Comparison of ENCODE assay signal across 9 cellular contexts in the genomic region with DNA sequence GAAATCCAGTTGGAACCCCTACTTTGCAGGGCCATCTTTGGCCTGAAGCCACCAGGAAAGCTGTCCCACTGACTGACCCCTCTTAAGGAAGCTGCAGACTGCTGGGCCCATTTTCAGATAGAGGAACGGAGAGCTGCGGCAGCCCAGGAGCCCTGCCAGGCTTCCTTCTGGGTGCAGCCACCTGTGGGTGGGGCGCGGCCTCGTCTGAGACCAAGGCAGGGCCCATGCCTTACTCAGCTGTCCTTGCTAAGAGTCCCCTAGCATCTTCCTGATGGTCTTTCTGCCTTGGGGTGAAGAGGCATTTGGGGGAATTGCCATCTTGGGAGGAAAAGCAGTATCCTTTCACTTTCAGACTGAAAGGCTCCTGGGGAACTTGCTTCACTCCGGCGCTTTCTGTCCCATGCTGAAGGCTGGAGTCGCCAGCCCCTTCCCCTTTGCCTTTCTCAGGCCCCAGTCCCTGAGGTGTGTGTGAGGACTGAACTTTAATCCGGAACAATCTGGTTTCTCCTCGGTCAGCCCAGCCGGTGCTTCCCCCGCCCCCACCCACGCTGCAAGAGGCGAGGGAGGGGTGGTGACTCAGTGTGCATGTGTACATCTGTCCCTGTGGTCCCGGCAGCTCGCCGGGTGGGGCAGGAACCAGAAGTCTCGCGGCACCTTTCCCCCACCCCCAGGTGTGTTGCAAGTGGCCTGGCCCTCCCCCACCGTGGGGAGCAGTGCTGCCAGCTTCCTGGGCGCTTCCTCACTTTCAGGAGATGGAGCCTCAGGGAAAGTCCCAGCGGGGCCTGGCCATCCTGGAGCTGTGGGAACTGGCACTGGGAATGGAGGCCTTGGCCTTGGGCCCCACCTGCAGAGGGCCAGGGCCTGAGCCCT. TPM values are rescaled to one million over a fixed set of nuclear protein-coding genes. Genes with fewer than 3 reads are reported as not detected.
DNase-seq lines count a peak whose midpoint lies in the region; ATAC-seq and TF ChIP-seq lines count a peak whose summit lies in the region.
"Had no signal": no experiment of that assay in that cellular context is flagged by ENCODE, and none has a peak within 500 bp of the region (broad histone marks: within the 10 kb centered on the region; RNA-seq: fewer than 3 reads in every experiment).

No MANE protein-coding gene starts in this region.

- CTCF ChIA-PET in HCT116 (lab: Charles Lee), result interaction anchor here (0.7 to 7.2 kb wide), 4 partner anchors 8 to 124 kb away, joined by 3 to 59 read pairs (median 4); a partner anchor contains a TSS

- DNase-seq in DMS53 (lab: John Stamatoyannopoulos, UW), result peak; percentile 96
- peak; percentile 67 for DNase-seq in HCT116 (ENCODE audit: low read depth, low spot score)
- DNase-seq in NK-92 treated with Interleukin-12 subunit alpha and Interleukin-12 subunit beta, amount 100 ng/mL, for 24 hours (lab: John Stamatoyannopoulos, UW), result peak; percentile 97
- DNase-seq in activated CD8-positive, alpha-beta memory T cell treated with anti-CD3 and anti-CD28 coated beads, Interleukin-2, amount 50 U/mL, for 48 hours, result peak; percentile 91
- DNase-seq in occipital lobe (lab: John Stamatoyannopoulos, UW), result peak; percentile 57
- peak; percentile 85 for DNase-seq in thoracic aorta (ENCODE audit: low spot score)
- DNase-seq in ecto neural progenitor cell (ENCODE audit: low spot score), result no peak

- TSS peak; percentile 83 for BruUV-seq in HCT116 (replicated peaks; lab: Mats Ljungman, UMichigan)

- H3K27ac ChIP-seq in HCT116 (ENCODE audit: low read depth, low read length) (peak overlapping the region; percentile 91), thoracic aorta (peak overlapping the region; percentile 98)
- H3K27ac ChIP-seq: cardiac muscle cell had no signal

- POLR2A ChIA-PET in HCT116 (lab: Charles Lee), result interaction anchor here (0.6 to 1.0 kb wide), 4 partner anchors 8 to 928 kb away, joined by 3 to 6 read pairs (median 3); no protein-coding TSS in a partner anchor

- H3K9me2 ChIP-seq in HCT116 (ENCODE audit: insufficient read depth), result no peaks in the 10 kb centered on the region

- RAD21 ChIA-PET in HCT116 (lab: Charles Lee; ENCODE audit: low non-redundant PET in 1 of 2, low total read pairs in 2 of 2, uncharacterized antibody in 2 of 2, unreplicated experiment in 2 of 2), result interaction anchor here in 1 of 2 experiments (0.6 kb wide), 1 partner anchor 108 kb away, joined by 3 read pairs; no protein-coding TSS in a partner anchor

- H3K4me1 ChIP-seq in HCT116 (ENCODE audit: control insufficient read depth in 1 of 2, insufficient read depth in 2 of 2, low read length in 2 of 2) (peaks cover 49 to 65% of the 10 kb centered on the region in 2 experiments), thoracic aorta (ENCODE audit: control insufficient read depth in 1 of 2, low read depth in 2 of 2) (peaks cover 43 to 70% of the 10 kb centered on the region in 2 donors)

- H3K36me3 ChIP-seq in HCT116 (ENCODE audit: control insufficient read depth in 1 of 2, insufficient read depth in 2 of 2, low read length in 2 of 2) (peaks cover 15 to 46% of the 10 kb centered on the region in 2 experiments; a peak in 3 of 4 replicates), thoracic aorta (peaks cover 39% of the 10 kb centered on the region)

- peak overlapping the region; percentile 60 for H3K9ac ChIP-seq in HCT116 (ENCODE audit: low read length)

- H4K20me1 ChIP-seq in HCT116 (ENCODE audit: insufficient read depth), result no peaks in the 10 kb centered on the region

- TF ChIP-seq CTCF in HCT116 (IDR thresholded peaks at IDR 0.05 in 2 of 3, conservative IDR thresholded peaks at IDR 0.05 in 1 of 3; ENCODE audit: borderline replicate concordance in 1 of 3, insufficient read depth in 1 of 3, low read depth in 2 of 3, low read length in 2 of 3), result no peak
- no peak for TF ChIP-seq CTCF in thoracic aorta (IDR thresholded peaks at IDR 0.05)

- ATAC-seq in HCT116 (peak; percentile 72), esophagus mucosa (peak; percentile 80), thoracic aorta (ENCODE audit: insufficient number of reproducible peaks, low FRiP score, low read depth) (peak; percentile 23)

- H3K27me3 ChIP-seq in HCT116 (ENCODE audit: insufficient read depth, low read length) (no peaks in the 10 kb centered on the region), thoracic aorta (replicated peaks; ENCODE audit: insufficient read depth) (no peaks in the 10 kb centered on the region)
- H3K27me3 ChIP-seq: cardiac muscle cell had no signal

- no peak overlapping the region for H2AFZ ChIP-seq in HCT116 (ENCODE audit: low read depth, low read length, poor library complexity, severe bottlenecking)

- intact Hi-C loops in HCT116 (cut with micrococcal nuclease), result loop anchor here (10.0 kb wide), 1 partner anchor 1915 kb away; no protein-coding TSS in a partner anchor

- no peak for TF ChIP-seq RAD21 in HCT116 (IDR thresholded peaks at IDR 0.05; ENCODE audit: low read depth)

- peaks cover 69% of the 10 kb centered on the region for H3K79me2 ChIP-seq in HCT116 (ENCODE audit: insufficient read depth, low read length)

- H3K4me3 ChIP-seq in HCT116 (replicated peaks in 1 of 2; ENCODE audit: low read depth in 1 of 2, low read length in 2 of 2) (peak overlapping the region; percentile 40 to 49), thoracic aorta (peak overlapping the region; percentile 80)
- H3K4me3 ChIP-seq: cardiac muscle cell had no signal

- no peak for TF ChIP-seq POLR2A in HCT116 (IDR thresholded peaks at IDR 0.05; ENCODE audit: borderline replicate concordance, extremely low read depth, insufficient read depth, insufficient read length)

- peak overlapping the region; percentile 78 for H3K4me2 ChIP-seq in HCT116 (ENCODE audit: low read length)

- no peaks in the 10 kb centered on the region for H3K9me3 ChIP-seq in HCT116 (ENCODE audit: control insufficient read depth in 1 of 2, insufficient read depth in 1 of 2, low read depth in 1 of 2, low read length in 2 of 2)
- no peaks in the 10 kb centered on the region for H3K9me3 ChIP-seq in thoracic aorta

TF ChIP-seq in HCT116, 20 proteins besides CTCF, POLR2A, EP300 and RAD21:
- TF ChIP-seq, protein P1, sequence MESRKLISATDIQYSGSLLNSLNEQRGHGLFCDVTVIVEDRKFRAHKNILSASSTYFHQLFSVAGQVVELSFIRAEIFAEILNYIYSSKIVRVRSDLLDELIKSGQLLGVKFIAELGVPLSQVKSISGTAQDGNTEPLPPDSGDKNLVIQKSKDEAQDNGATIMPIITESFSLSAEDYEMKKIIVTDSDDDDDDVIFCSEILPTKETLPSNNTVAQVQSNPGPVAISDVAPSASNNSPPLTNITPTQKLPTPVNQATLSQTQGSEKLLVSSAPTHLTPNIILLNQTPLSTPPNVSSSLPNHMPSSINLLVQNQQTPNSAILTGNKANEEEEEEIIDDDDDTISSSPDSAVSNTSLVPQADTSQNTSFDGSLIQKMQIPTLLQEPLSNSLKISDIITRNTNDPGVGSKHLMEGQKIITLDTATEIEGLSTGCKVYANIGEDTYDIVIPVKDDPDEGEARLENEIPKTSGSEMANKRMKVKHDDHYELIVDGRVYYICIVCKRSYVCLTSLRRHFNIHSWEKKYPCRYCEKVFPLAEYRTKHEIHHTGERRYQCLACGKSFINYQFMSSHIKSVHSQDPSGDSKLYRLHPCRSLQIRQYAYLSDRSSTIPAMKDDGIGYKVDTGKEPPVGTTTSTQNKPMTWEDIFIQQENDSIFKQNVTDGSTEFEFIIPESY (IDR thresholded peaks at IDR 0.05; ENCODE audit: extremely low read depth, insufficient replicate concordance, low read length), result peak; percentile 91
- TF ChIP-seq, protein P2, sequence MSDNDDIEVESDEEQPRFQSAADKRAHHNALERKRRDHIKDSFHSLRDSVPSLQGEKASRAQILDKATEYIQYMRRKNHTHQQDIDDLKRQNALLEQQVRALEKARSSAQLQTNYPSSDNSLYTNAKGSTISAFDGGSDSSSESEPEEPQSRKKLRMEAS (IDR thresholded peaks at IDR 0.05), result no peak
- peak; percentile 55 for TF ChIP-seq TCF7L2 (IDR thresholded peaks at IDR 0.05; ENCODE audit: borderline replicate concordance, extremely low read depth, insufficient read depth, insufficient read length)
- TF ChIP-seq ZFX (IDR thresholded peaks at IDR 0.05), result peak; percentile 38; the same call in 1 of the 2 replicates
- TF ChIP-seq YY1 (IDR thresholded peaks at IDR 0.05; ENCODE audit: extremely low read depth, insufficient replicate concordance, low read depth, low read length), result peak; percentile 18

RNA-seq across cellular contexts. Expression of a gene that starts 5.1 kb away (rescaled TPM):
- total RNA-seq in HCT116 (2021; ENCODE audit: unreplicated experiment) (10.6 TPM), esophagus mucosa (43.6 TPM), occipital lobe (0.47 TPM), thoracic aorta (10 to 100 TPM; 22.1 to 32.4 TPM)
- polyA plus RNA-seq in HCT116 (2012), result 12.3 and 13.1 TPM in 2 replicates

RNA-seq across cellular contexts. Expression of a gene that starts 35.1 kb away (rescaled TPM):
- total RNA-seq in HCT116 (2021; ENCODE audit: unreplicated experiment), result 50.3 TPM
- polyA plus RNA-seq in HCT116 (2012), result 19.8 and 29.1 TPM in 2 replicates
- total RNA-seq in esophagus mucosa, result 32.7 TPM
- 106 TPM for total RNA-seq in occipital lobe
- total RNA-seq in thoracic aorta, result 10 to 100 TPM; 43.9 to 68.8 TPM

Comparison
In these comparisons a context has a peak if more than half of its experiments do, and no peak if none do; other contexts are left out.
1. ATAC-seq: peak in every context shown above with its lines; median percentile 80 in esophagus mucosa; 72 in HCT116; 23 in thoracic aorta.